ENCODE assay signal across 8 cellular contexts in the genomic region with DNA sequence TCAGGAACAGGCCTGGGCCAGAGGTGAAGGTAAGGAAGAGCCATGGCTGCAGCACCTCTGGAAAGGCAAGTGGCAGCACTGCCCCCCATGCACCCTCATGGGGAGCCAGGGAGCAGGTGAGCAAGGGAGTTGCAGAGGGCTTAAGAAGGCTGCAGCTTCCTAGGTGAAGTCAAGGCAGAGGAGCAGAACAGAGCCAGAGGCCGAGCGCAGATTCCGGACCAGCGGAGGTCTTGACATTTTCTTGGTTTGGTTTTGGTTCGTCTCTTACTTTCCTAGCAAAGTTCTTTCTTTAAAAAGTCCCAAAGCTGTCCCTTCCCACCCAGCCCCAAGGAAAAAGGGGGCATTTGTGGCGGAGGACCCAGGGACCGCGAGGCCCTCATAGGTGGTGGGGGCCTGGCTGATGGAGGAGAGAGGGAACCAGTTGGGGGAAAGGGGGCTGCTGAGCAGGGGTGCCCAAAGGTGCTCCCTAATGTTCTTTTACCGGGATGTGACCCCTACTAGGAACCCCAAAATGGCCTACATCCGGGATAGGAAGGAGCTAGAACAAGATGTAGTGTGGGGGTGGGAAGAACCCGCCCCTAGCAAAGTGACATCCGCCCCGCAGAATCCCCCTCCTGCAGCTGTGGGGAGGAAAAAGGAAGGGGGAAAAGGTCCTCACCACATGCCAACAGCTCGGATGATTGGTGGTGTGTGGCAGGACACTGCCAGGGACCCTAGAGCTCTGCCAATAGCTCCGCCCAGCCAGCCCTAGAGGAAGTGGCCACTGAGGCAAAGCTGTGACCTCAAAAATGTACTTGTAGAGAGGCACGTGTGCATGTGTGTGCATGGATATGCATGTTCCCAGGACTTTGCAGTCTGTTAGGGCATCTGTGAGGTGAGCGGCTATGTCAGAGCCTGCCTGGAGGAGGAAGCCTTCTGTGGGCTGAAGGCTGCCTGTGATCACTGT. TPM values are rescaled to one million over a fixed set of nuclear protein-coding genes. Genes with fewer than 3 reads are reported as not detected.
A peak's percentile ranks its signal among the peaks of the same experiment; 100 is the strongest.
DNase-seq lines count a peak whose midpoint lies in the region; ATAC-seq, FAIRE-seq and TF ChIP-seq lines count a peak whose summit lies in the region.
"Had no signal": no experiment of that assay in that cellular context is flagged by ENCODE, and none has a peak within 500 bp of the region (broad histone marks: within the 10 kb centered on the region; RNA-seq: fewer than 3 reads in every experiment).

No MANE protein-coding gene starts in this region.

- H3K27me3 Mint-ChIP-seq in HFFc6 (ENCODE audit: insufficient read depth): peaks cover 29% of the 10 kb centered on the region

- no peak overlapping the region for H2BK12ac ChIP-seq in trophoblast cell (ENCODE audit: low read length)

- FAIRE-seq in urothelium cell line (lab: Jason Lieb, UNC): no peak

- H3K27me3 ChIP-seq in trophoblast cell (ENCODE audit: insufficient read depth, low read length): peaks cover 11% of the 10 kb centered on the region

- peaks cover 0 to 7% of the 10 kb centered on the region in 2 experiments for H3K4me1 ChIP-seq in trophoblast cell (ENCODE audit: control insufficient read depth in 1 of 2, insufficient read depth in 2 of 2, low read length in 2 of 2)

- no peak overlapping the region for H3K18ac ChIP-seq in trophoblast cell (ENCODE audit: low read length)

- H3K4me3 ChIP-seq in trophoblast cell (ENCODE audit: low read depth, low read length): no peak overlapping the region

- H4K8ac ChIP-seq in trophoblast cell (ENCODE audit: low read depth, low read length): no peak overlapping the region

- WGBS in trophoblast cell (ENCODE audit: extremely low coverage, insufficient coverage, insufficient read length): no CpG with 5 or more reads among the region's 17 CpGs

- TF ChIP-seq CTCF in HFFc6 (IDR thresholded peaks at IDR 0.05): no peak

- no peak overlapping the region for H2AK5ac ChIP-seq in trophoblast cell (ENCODE audit: low read length)

- no peak overlapping the region for H2BK5ac ChIP-seq in trophoblast cell (ENCODE audit: low read depth, low read length, poor library complexity)

- H3K9me3 Mint-ChIP-seq in HFFc6: no peaks in the 10 kb centered on the region

- H2BK120ac ChIP-seq in trophoblast cell (ENCODE audit: insufficient read depth, low read length, poor library complexity): no peak overlapping the region

- no peak overlapping the region for H3K4ac ChIP-seq in trophoblast cell (ENCODE audit: low read depth, low read length)

- H3K14ac ChIP-seq in trophoblast cell (ENCODE audit: low read length): no peak overlapping the region

- no peaks in the 10 kb centered on the region; the same call in 1 of the 2 replicates for H3K36me3 Mint-ChIP-seq in HFFc6 (ENCODE audit: low read depth)

- H4K91ac ChIP-seq in trophoblast cell (ENCODE audit: low read depth, low read length): no peak overlapping the region

- no peak overlapping the region for H3K4me3 Mint-ChIP-seq in HFFc6

- no peak overlapping the region for H3K27ac ChIP-seq in trophoblast cell (ENCODE audit: low read depth, low read length)

- DNase-seq in GM19238 (ENCODE audit: insufficient read length, low spot score): peak; percentile 47
- DNase-seq in activated CD4-positive, CD25-positive, alpha-beta regulatory T cell treated with anti-CD3 and anti-CD28 coated beads, Interleukin-2, amount 50 U/mL, for 72 hours: peak; percentile 46
- peak; percentile 7 to 15 for DNase-seq in trophoblast cell
- DNase-seq in urothelium cell line (ENCODE audit: low spot score): no peak
- no peak for DNase-seq in HFFc6
- DNase-seq in DMS 273 (lab: John Stamatoyannopoulos, UW; ENCODE audit: unreplicated experiment): no peak

- H3K36me3 ChIP-seq in trophoblast cell (ENCODE audit: control insufficient read depth in 1 of 2, insufficient read depth in 2 of 2, low read length in 2 of 2): no peaks in the 10 kb centered on the region

- no peak overlapping the region for H3K27ac Mint-ChIP-seq in HFFc6

- H3K4me1 Mint-ChIP-seq in HFFc6 (ENCODE audit: low read depth): no peaks in the 10 kb centered on the region

- H3K4me2 ChIP-seq in trophoblast cell (ENCODE audit: low read length): no peak overlapping the region

- no peaks in the 10 kb centered on the region for H3K79me2 ChIP-seq in trophoblast cell (ENCODE audit: control insufficient read depth, insufficient read depth, low read length, poor library complexity)

- ATAC-seq in HG03060 (IDR thresholded peaks at IDR 0.05; ENCODE audit: low read depth, unreplicated experiment): peak; percentile 41

- H2AFZ ChIP-seq in trophoblast cell (ENCODE audit: insufficient read depth, low read length, poor library complexity): no peak overlapping the region

- H3K23ac ChIP-seq in trophoblast cell (ENCODE audit: low read length): peak overlapping the region; percentile 37

- H3K79me1 ChIP-seq in trophoblast cell (ENCODE audit: low read length): no peaks in the 10 kb centered on the region

- peaks cover 5% of the 10 kb centered on the region for H3K9me3 ChIP-seq in trophoblast cell (ENCODE audit: insufficient read depth, low read depth, low read length)

- no peak overlapping the region for H3K9ac ChIP-seq in trophoblast cell (ENCODE audit: low read length)

- H4K12ac ChIP-seq in trophoblast cell (ENCODE audit: low read depth, low read length): no peak overlapping the region

RNA-seq across cellular contexts. Expression of a gene that starts 0.9 kb away (rescaled TPM):
- 2.1 TPM in 2 replicates for polyA plus RNA-seq in trophoblast cell (2013)
- under 1 TPM; 0.37 to 0.87 (median 0.49) TPM for total RNA-seq in HFFc6 (2021; fragmentation: NEBNext Ultra II Directional; extraction: Animal tissue kit (Norgen Biotek cat#: 25700))

RNA-seq across cellular contexts. Expression of a gene that starts 14.1 kb away (rescaled TPM):
- 29.2 and 29.7 TPM in 2 replicates for polyA plus RNA-seq in trophoblast cell (2013)
- 10 to 100 TPM; 25.4 to 33.2 (median 28.5) TPM for total RNA-seq in HFFc6 (2021; fragmentation: NEBNext Ultra II Directional; extraction: Animal tissue kit (Norgen Biotek cat#: 25700))

RNA-seq across cellular contexts. Expression of a gene that starts 31.6 kb away (rescaled TPM):
- 0.06 TPM in 1 of 2 replicates, not detected in the other for polyA plus RNA-seq in trophoblast cell (2013)
- not detected for total RNA-seq in HFFc6 (2021; fragmentation: NEBNext Ultra II Directional; extraction: Animal tissue kit (Norgen Biotek cat#: 25700))
- total RNA-seq: glomerular endothelial cell had no signal

RNA-seq across cellular contexts. Expression of a gene that starts 38.7 kb away (rescaled TPM):
- polyA plus RNA-seq in trophoblast cell (2013): 3.3 and 5.7 TPM in 2 replicates
- over 10,000 TPM in 5 of 6 experiments, 1,000 to 10,000 TPM in 1; 9,197 to 39,404 (median 23,537) TPM for total RNA-seq in HFFc6 (2021; fragmentation: NEBNext Ultra II Directional; extraction: Animal tissue kit (Norgen Biotek cat#: 25700))

RNA-seq across cellular contexts. Expression of a gene that starts 39.0 kb away (rescaled TPM):
- 10.1 and 10.2 TPM in 2 replicates for polyA plus RNA-seq in trophoblast cell (2013)
- 10 to 100 TPM; 22.5 to 29.8 (median 24.6) TPM for total RNA-seq in HFFc6 (2021; fragmentation: NEBNext Ultra II Directional; extraction: Animal tissue kit (Norgen Biotek cat#: 25700))

Comparison
In these comparisons a context has a peak if more than half of its experiments do, and no peak if none do; other contexts are left out.
1. DNase-seq: peak in GM19238 (single experiment), activated CD4-positive, CD25-positive, alpha-beta regulatory T cell treated with anti-CD3 and anti-CD28 coated beads, Interleukin-2, amount 50 U/mL, for 72 hours (single experiment) and trophoblast cell (2 of 2); none in urothelium cell line (single experiment), HFFc6 (single experiment) and DMS 273 (single experiment).